In genomic region chr14:92254786-92255185, GRCh38 we compare ENCODE assay signal across 1 cellular context.
TF ChIP-seq lines count a peak whose summit lies in the region.

No MANE protein-coding gene starts in this region.

TF ChIP-seq in liver, 16 proteins besides CTCF, POLR2A, EP300 and RAD21 (continued from another document):
- TF ChIP-seq REST (IDR thresholded peaks at IDR 0.05) (no peak), MAX (IDR thresholded peaks at IDR 0.05) (no peak), NR2F2 (IDR thresholded peaks at IDR 0.05) (no peak)
